ENCODE assay signal across 1 cellular context in genomic region chr6:43509984-43510826, GRCh38.
TF ChIP-seq lines count a peak whose summit lies in the region.

Gene LRRC73, minus strand, starts transcription at chr6:43510346. Its CDS starts 561 bp downstream, at chr6:43509785.

TF ChIP-seq in K562, 482 proteins besides CTCF, POLR2A, EP300 and RAD21 (continued from another document and continues in another):
- TF ChIP-seq, protein P1, sequence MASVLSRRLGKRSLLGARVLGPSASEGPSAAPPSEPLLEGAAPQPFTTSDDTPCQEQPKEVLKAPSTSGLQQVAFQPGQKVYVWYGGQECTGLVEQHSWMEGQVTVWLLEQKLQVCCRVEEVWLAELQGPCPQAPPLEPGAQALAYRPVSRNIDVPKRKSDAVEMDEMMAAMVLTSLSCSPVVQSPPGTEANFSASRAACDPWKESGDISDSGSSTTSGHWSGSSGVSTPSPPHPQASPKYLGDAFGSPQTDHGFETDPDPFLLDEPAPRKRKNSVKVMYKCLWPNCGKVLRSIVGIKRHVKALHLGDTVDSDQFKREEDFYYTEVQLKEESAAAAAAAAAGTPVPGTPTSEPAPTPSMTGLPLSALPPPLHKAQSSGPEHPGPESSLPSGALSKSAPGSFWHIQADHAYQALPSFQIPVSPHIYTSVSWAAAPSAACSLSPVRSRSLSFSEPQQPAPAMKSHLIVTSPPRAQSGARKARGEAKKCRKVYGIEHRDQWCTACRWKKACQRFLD (CRISPR knock-in tag; IDR thresholded peaks at IDR 0.05): no peak
- no peak for TF ChIP-seq ZSCAN32 (CRISPR knock-in tag; IDR thresholded peaks at IDR 0.05)
- TF ChIP-seq ZBTB43 (CRISPR knock-in tag; IDR thresholded peaks at IDR 0.05): no peak
- TF ChIP-seq SLC30A9 (CRISPR knock-in tag; IDR thresholded peaks at IDR 0.05): no peak
- no peak for TF ChIP-seq FOXJ3 (CRISPR knock-in tag; IDR thresholded peaks at IDR 0.05)
- no peak for TF ChIP-seq ETV5 (CRISPR knock-in tag; IDR thresholded peaks at IDR 0.05; ENCODE audit: low read depth)
- TF ChIP-seq PREB (CRISPR knock-in tag; IDR thresholded peaks at IDR 0.05): peak; percentile 67; the same call in 1 of the 2 replicates
- TF ChIP-seq U2AF2 (optimal IDR thresholded peaks at IDR 0.05; ENCODE audit: low read depth, low read length): no peak
- TF ChIP-seq FOXK2 (conservative IDR thresholded peaks at IDR 0.05 in 1 of 2, IDR thresholded peaks at IDR 0.05 in 1 of 2; ENCODE audit: low read depth in 2 of 2): no peak
- TF ChIP-seq TAF7 (tag; IDR thresholded peaks at IDR 0.05): no peak
- TF ChIP-seq MTA3 (IDR thresholded peaks at IDR 0.05; ENCODE audit: borderline replicate concordance): peak; percentile 53; the same call in 1 of the 2 replicates
- no peak for TF ChIP-seq ZNF24 (IDR thresholded peaks at IDR 0.05)
- no peak for TF ChIP-seq SMAD1 (IDR thresholded peaks at IDR 0.05; ENCODE audit: low read depth, low read length, partially characterized antibody)
- no peak for TF ChIP-seq ZEB2 (IDR thresholded peaks at IDR 0.05)
- TF ChIP-seq, protein P2, sequence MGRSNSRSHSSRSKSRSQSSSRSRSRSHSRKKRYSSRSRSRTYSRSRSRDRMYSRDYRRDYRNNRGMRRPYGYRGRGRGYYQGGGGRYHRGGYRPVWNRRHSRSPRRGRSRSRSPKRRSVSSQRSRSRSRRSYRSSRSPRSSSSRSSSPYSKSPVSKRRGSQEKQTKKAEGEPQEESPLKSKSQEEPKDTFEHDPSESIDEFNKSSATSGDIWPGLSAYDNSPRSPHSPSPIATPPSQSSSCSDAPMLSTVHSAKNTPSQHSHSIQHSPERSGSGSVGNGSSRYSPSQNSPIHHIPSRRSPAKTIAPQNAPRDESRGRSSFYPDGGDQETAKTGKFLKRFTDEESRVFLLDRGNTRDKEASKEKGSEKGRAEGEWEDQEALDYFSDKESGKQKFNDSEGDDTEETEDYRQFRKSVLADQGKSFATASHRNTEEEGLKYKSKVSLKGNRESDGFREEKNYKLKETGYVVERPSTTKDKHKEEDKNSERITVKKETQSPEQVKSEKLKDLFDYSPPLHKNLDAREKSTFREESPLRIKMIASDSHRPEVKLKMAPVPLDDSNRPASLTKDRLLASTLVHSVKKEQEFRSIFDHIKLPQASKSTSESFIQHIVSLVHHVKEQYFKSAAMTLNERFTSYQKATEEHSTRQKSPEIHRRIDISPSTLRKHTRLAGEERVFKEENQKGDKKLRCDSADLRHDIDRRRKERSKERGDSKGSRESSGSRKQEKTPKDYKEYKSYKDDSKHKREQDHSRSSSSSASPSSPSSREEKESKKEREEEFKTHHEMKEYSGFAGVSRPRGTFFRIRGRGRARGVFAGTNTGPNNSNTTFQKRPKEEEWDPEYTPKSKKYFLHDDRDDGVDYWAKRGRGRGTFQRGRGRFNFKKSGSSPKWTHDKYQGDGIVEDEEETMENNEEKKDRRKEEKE (IDR thresholded peaks at IDR 0.05; ENCODE audit: borderline replicate concordance in 1 of 2, control insufficient read depth in 1 of 2, low read depth in 2 of 2, low read length in 1 of 2): no peak
- TF ChIP-seq RBM14 (IDR thresholded peaks at IDR 0.05; ENCODE audit: borderline replicate concordance, insufficient read depth, low read depth, low read length): 0 out of 2 replicates have a peak, but pooled peaks have one; percentile 88
- TF ChIP-seq TCF3 (CRISPR knock-in tag; IDR thresholded peaks at IDR 0.05): no peak
- TF ChIP-seq, protein P3, sequence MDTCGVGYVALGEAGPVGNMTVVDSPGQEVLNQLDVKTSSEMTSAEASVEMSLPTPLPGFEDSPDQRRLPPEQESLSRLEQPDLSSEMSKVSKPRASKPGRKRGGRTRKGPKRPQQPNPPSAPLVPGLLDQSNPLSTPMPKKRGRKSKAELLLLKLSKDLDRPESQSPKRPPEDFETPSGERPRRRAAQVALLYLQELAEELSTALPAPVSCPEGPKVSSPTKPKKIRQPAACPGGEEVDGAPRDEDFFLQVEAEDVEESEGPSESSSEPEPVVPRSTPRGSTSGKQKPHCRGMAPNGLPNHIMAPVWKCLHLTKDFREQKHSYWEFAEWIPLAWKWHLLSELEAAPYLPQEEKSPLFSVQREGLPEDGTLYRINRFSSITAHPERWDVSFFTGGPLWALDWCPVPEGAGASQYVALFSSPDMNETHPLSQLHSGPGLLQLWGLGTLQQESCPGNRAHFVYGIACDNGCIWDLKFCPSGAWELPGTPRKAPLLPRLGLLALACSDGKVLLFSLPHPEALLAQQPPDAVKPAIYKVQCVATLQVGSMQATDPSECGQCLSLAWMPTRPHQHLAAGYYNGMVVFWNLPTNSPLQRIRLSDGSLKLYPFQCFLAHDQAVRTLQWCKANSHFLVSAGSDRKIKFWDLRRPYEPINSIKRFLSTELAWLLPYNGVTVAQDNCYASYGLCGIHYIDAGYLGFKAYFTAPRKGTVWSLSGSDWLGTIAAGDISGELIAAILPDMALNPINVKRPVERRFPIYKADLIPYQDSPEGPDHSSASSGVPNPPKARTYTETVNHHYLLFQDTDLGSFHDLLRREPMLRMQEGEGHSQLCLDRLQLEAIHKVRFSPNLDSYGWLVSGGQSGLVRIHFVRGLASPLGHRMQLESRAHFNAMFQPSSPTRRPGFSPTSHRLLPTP (IDR thresholded peaks at IDR 0.05; ENCODE audit: borderline replicate concordance, extremely low read depth, insufficient read length): no peak
- TF ChIP-seq FOXP1 (CRISPR knock-in tag; IDR thresholded peaks at IDR 0.05): no peak
- no peak for TF ChIP-seq TBL1XR1 (IDR thresholded peaks at IDR 0.05; ENCODE audit: low read length in 2 of 2)
- TF ChIP-seq POLR2B (IDR thresholded peaks at IDR 0.05; ENCODE audit: low read depth, partially characterized antibody): no peak
- TF ChIP-seq NUFIP1 (IDR thresholded peaks at IDR 0.05; ENCODE audit: partially characterized antibody): no peak
- peak; percentile 60; the same call in 1 of the 2 replicates for TF ChIP-seq ZNF282 (CRISPR knock-in tag; IDR thresholded peaks at IDR 0.05)
- peak; percentile 63; the same call in 1 of the 2 replicates for TF ChIP-seq KLF13 (tag; IDR thresholded peaks at IDR 0.05; ENCODE audit: borderline replicate concordance, low read depth)
- no peak for TF ChIP-seq ASH1L (IDR thresholded peaks at IDR 0.05; ENCODE audit: borderline replicate concordance, low read depth, partially characterized antibody)
- no peak for TF ChIP-seq SAFB2 (IDR thresholded peaks at IDR 0.05; ENCODE audit: borderline replicate concordance, low read depth, low read length, severe bottlenecking)
- no peak for TF ChIP-seq IRF1 (CRISPR knock-in tag; IDR thresholded peaks at IDR 0.05; ENCODE audit: borderline replicate concordance)
- TF ChIP-seq NCOA2 (IDR thresholded peaks at IDR 0.05; ENCODE audit: partially characterized antibody in 2 of 2): no peak
- TF ChIP-seq PPARD (CRISPR knock-in tag; IDR thresholded peaks at IDR 0.05): no peak
- no peak for TF ChIP-seq ZNF398 (CRISPR knock-in tag; IDR thresholded peaks at IDR 0.05)
- no peak for TF ChIP-seq POLR2H (tag; IDR thresholded peaks at IDR 0.05; ENCODE audit: low read depth)
- TF ChIP-seq, protein P4, sequence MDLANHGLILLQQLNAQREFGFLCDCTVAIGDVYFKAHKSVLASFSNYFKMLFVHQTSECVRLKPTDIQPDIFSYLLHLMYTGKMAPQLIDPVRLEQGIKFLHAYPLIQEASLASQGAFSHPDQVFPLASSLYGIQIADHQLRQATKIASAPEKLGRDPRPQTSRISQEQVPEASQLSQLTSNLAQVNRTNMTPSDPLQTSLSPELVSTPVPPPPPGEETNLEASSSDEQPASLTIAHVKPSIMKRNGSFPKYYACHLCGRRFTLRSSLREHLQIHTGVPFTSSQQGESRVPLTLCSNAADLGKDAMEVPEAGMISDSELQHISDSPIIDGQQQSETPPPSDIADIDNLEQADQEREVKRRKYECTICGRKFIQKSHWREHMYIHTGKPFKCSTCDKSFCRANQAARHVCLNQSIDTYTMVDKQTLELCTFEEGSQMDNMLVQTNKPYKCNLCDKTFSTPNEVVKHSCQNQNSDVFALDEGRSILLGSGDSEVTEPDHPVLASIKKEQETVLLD (IDR thresholded peaks at IDR 0.05): no peak
- TF ChIP-seq PTRF (tag; IDR thresholded peaks at IDR 0.05): no peak
- no peak for TF ChIP-seq ZNF224 (CRISPR knock-in tag; IDR thresholded peaks at IDR 0.05)
- peak; percentile 56; the same call in 1 of the 2 replicates for TF ChIP-seq ESRRA (IDR thresholded peaks at IDR 0.05; ENCODE audit: borderline replicate concordance, low read depth)
- no peak for TF ChIP-seq ZBTB5 (IDR thresholded peaks at IDR 0.05)
- peak; percentile 45 for TF ChIP-seq VEZF1 (CRISPR knock-in tag; IDR thresholded peaks at IDR 0.05)
- no peak for TF ChIP-seq BRD4 (IDR thresholded peaks at IDR 0.05)
- no peak for TF ChIP-seq ELK3 (CRISPR knock-in tag; IDR thresholded peaks at IDR 0.05)
- TF ChIP-seq BRCA1 (IDR thresholded peaks at IDR 0.05): no peak
- no peak for TF ChIP-seq BRCA1 (CRISPR knock-in tag; IDR thresholded peaks at IDR 0.05)
- TF ChIP-seq MYNN (IDR thresholded peaks at IDR 0.05): peak; percentile 61
- TF ChIP-seq MYNN (CRISPR knock-in tag; IDR thresholded peaks at IDR 0.05): no peak
